Comparison of ENCODE assay signal across 8 cellular contexts in the genomic region with DNA sequence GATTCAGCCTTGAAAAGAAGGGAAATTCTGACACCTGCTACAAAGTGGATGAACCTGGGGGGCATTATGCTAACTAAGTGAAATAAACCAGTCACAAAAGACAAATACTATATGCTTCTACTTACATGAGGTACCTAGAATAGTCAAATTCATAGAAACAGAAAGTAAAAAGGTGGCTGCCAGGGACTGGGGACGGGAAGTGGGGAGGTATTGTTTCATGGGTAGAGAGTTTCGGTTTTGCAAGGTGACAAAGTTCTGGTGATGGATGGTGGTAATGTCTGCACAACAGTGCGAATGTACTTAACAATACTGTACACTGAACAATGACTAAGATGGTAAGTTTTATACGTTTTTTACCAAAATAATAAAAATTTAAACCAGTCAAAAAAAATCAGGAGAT. TPM values are rescaled to one million over a fixed set of nuclear protein-coding genes. Genes with fewer than 3 reads are reported as not detected.
DNase-seq lines count a peak whose midpoint lies in the region; ATAC-seq and TF ChIP-seq lines count a peak whose summit lies in the region.

No MANE protein-coding gene starts in this region.

- H3K4me2 ChIP-seq in fibroblast of lung (ENCODE audit: extremely low read depth, insufficient read depth, low read length), result no peak overlapping the region

- DNase-seq in fibroblast of lung (ENCODE audit: low read depth in 2 of 2), result no peak
- DNase-seq in stimulated activated naive CD4-positive, alpha-beta T cell (lab: John Stamatoyannopoulos, UW), result peak; percentile 7 to 81 (median 60)
- DNase-seq in cortex of kidney (lab: John Stamatoyannopoulos, UW), result no peak
- no peak for DNase-seq in hepatic stellate cell (ENCODE audit: low spot score)
- no peak for DNase-seq in NCI-H2107 (lab: John Stamatoyannopoulos, UW)

- no peaks in the 10 kb centered on the region for H4K20me1 ChIP-seq in fibroblast of lung (ENCODE audit: control insufficient read depth, extremely low read depth, insufficient read depth, low read length)

- H3K9ac ChIP-seq in fibroblast of lung (ENCODE audit: insufficient read depth, low read length), result no peak overlapping the region

- ATAC-seq in GM19043 (IDR thresholded peaks at IDR 0.05; ENCODE audit: low read depth, unreplicated experiment), result peak; percentile 59
- ATAC-seq in HG03066 (IDR thresholded peaks at IDR 0.05; ENCODE audit: low read depth, unreplicated experiment), result peak; percentile 51
- ATAC-seq in activated CD4-positive, CD25-positive, alpha-beta regulatory T cell treated with anti-CD3 and anti-CD28 coated beads, Interleukin-2, amount 50 U/mL, for 24 hours, result peak; percentile 79

- peaks cover 2% of the 10 kb centered on the region for H3K79me2 ChIP-seq in fibroblast of lung (ENCODE audit: control insufficient read depth, insufficient read depth, low read length)

- no peak overlapping the region for H3K4me3 ChIP-seq in fibroblast of lung (replicated peaks in 1 of 4; ENCODE audit: control extremely low read depth in 1 of 4, insufficient read depth in 1 of 4, low read depth in 3 of 4, low read length in 4 of 4)

- no peaks in the 10 kb centered on the region for H3K36me3 ChIP-seq in fibroblast of lung (ENCODE audit: control insufficient read depth, insufficient read depth, low read length)

- H2AFZ ChIP-seq in fibroblast of lung (ENCODE audit: low read length), result no peak overlapping the region

- no peaks in the 10 kb centered on the region for H3K27me3 ChIP-seq in fibroblast of lung (ENCODE audit: control insufficient read depth, insufficient read depth, low read length)

- peak overlapping the region; percentile 53 for H3K27ac ChIP-seq in fibroblast of lung (ENCODE audit: insufficient read depth, low read length)

- peaks cover 26% of the 10 kb centered on the region for H3K4me1 ChIP-seq in fibroblast of lung (ENCODE audit: control insufficient read depth, extremely low read depth, insufficient read depth, low read length)

- H3K9me3 ChIP-seq in fibroblast of lung (ENCODE audit: control insufficient read depth, insufficient read depth, low read depth, low read length), result no peaks in the 10 kb centered on the region

- no peak for TF ChIP-seq CTCF in fibroblast of lung (conservative IDR thresholded peaks at IDR 0.05 in 1 of 2, IDR thresholded peaks at IDR 0.05 in 1 of 2; ENCODE audit: low read depth in 1 of 2, low read length in 2 of 2)

RNA-seq across cellular contexts. Expression of gene IDH2, which starts 4.8 kb away (rescaled TPM):
- total RNA-seq in fibroblast of lung, result 21.8 and 47.9 TPM in 2 replicates
- 39.9 and 66.0 TPM in 2 replicates for polyA plus RNA-seq in fibroblast of lung
- polyA plus RNA-seq in fibroblast of lung (2012), result 55.9 and 86.3 TPM in 2 replicates
- 73.0 and 114 TPM in 2 replicates for polyA minus RNA-seq in fibroblast of lung (ENCODE audit: low replicate concordance)

Comparison
In these comparisons a context has a peak if more than half of its experiments do, and no peak if none do; other contexts are left out.
1. DNase-seq: peak in stimulated activated naive CD4-positive, alpha-beta T cell (6 of 6); none in fibroblast of lung (0 of 2), cortex of kidney (single experiment), hepatic stellate cell (single experiment) and NCI-H2107 (single experiment).
2. Peak in every context shown above with its lines, with median percentiles within 50 percentile points of each other: ATAC-seq.